ENCODE assay signal across 24 cellular contexts in the genomic region with DNA sequence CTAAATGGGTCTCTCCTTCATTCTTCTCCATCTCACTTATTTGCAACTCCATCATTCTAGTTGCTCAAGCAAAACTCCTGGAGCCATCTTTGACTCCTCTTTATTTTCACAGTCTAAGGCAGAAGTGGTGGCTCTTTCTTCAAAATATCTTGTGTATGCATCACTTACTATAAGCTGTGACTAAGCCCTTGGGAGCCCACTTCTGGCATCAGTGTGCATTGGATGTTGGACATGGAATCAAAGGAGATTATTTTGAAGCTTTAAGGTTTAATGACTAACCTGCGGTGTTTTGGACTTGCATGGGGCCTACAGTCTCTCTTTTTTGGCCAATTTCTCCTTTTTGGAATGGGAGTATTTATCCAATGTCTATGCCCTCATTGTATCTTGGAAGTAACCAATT.
A peak's percentile ranks its signal among the peaks of the same experiment; 100 is the strongest.
DNase-seq lines count a peak whose midpoint lies in the region; ATAC-seq and TF ChIP-seq lines count a peak whose summit lies in the region.
"Had no signal": no experiment of that assay in that cellular context is flagged by ENCODE, and none has a peak within 500 bp of the region (broad histone marks: within the 10 kb centered on the region; RNA-seq: fewer than 3 reads in every experiment).

No MANE protein-coding gene starts in this region.

- no peaks in the 10 kb centered on the region for H3K27me3 Mint-ChIP-seq in activated CD4-positive, alpha-beta T cell treated with anti-CD3 and anti-CD28 coated beads, Interleukin-2, amount 10 ng/mL, durations not matched to agents 7 days and 5 days
- H3K27me3 Mint-ChIP-seq: B cell, IgD-negative memory B cell had no signal

- H3K4me1 Mint-ChIP-seq in activated CD4-positive, alpha-beta T cell treated with anti-CD3 and anti-CD28 coated beads, Interleukin-2, amount 10 ng/mL, durations not matched to agents 7 days and 5 days: no peaks in the 10 kb centered on the region
- H3K4me1 Mint-ChIP-seq: B cell, IgD-negative memory B cell had no signal

- TF ChIP-seq CTCF in fibroblast of the aortic adventitia (IDR thresholded peaks at IDR 0.05; ENCODE audit: insufficient read depth, low read length): no peak

- ATAC-seq in GM21576 (IDR thresholded peaks at IDR 0.05; ENCODE audit: unreplicated experiment) (no peak), HG03354 (IDR thresholded peaks at IDR 0.05; ENCODE audit: poor library complexity, severe bottlenecking, unreplicated experiment) (no peak)
- ATAC-seq: CD8-positive, alpha-beta T cell had no signal

- no peak overlapping the region for H3K27ac Mint-ChIP-seq in activated CD4-positive, alpha-beta T cell treated with anti-CD3 and anti-CD28 coated beads, Interleukin-2, amount 10 ng/mL, durations not matched to agents 7 days and 5 days
- H3K27ac Mint-ChIP-seq: B cell; CD8-positive, alpha-beta T cell; IgD-negative memory B cell had no signal

- CTCF ChIA-PET in activated CD4-positive, alpha-beta T cell treated with anti-CD3 and anti-CD28 coated beads, Interleukin-2, amount 10 ng/mL, durations not matched to agents 7 days and 5 days (lab: Charles Lee): no interaction called here

- POLR2A ChIA-PET in activated CD4-positive, alpha-beta T cell treated with anti-CD3 and anti-CD28 coated beads, Interleukin-2, amount 10 ng/mL, durations not matched to agents 7 days and 5 days (lab: Charles Lee): no interaction called here

- DNase-seq in NCI-H226 (peak; percentile 16), amniotic stem cell (lab: John Stamatoyannopoulos, UW) (peak; percentile 3), fibroblast of the aortic adventitia (ENCODE audit: low read depth) (peak; percentile 41), middle frontal gyrus (ENCODE audit: extremely low spot score, low spot score) (no peak)
- no peak for DNase-seq in activated CD4-positive, alpha-beta T cell treated with anti-CD3 and anti-CD28 coated beads, Interleukin-2, amount 10 ng/mL, durations not matched to agents 7 days and 5 days
- DNase-seq: Caco-2; CD8-positive, alpha-beta T cell; DMS 273 treated with DMSO at 0.1 percent for 48 hours; DMS79 treated with DMSO at 0.1 percent for 48 hours; GM23248; H7; NCI-H1092 treated with DMSO at 0.1 percent for 48 hours; NCI-H1436; NCI-H187; NCI-H2081 treated with DMSO at 0.1 percent for 48 hours; NCI-H2171; NCI-H524 treated with DMSO at 0.1 percent for 48 hours; NCI-H774; Right ventricle myocardium superior had no signal

- H3K9me3 Mint-ChIP-seq in activated CD4-positive, alpha-beta T cell treated with anti-CD3 and anti-CD28 coated beads, Interleukin-2, amount 10 ng/mL, durations not matched to agents 7 days and 5 days: peaks cover 10% of the 10 kb centered on the region

- H3K36me3 Mint-ChIP-seq in activated CD4-positive, alpha-beta T cell treated with anti-CD3 and anti-CD28 coated beads, Interleukin-2, amount 10 ng/mL, durations not matched to agents 7 days and 5 days (ENCODE audit: low read depth): no peaks in the 10 kb centered on the region
- H3K36me3 Mint-ChIP-seq: CD8-positive, alpha-beta T cell; IgD-negative memory B cell had no signal

- no peak overlapping the region for H3K4me3 ChIP-seq in fibroblast of the aortic adventitia (ENCODE audit: low read depth, low read length)
- H3K4me3 ChIP-seq: GM23248, SJSA1 had no signal

- no peak overlapping the region for H3K4me3 Mint-ChIP-seq in activated CD4-positive, alpha-beta T cell treated with anti-CD3 and anti-CD28 coated beads, Interleukin-2, amount 10 ng/mL, durations not matched to agents 7 days and 5 days
- H3K4me3 Mint-ChIP-seq: B cell; CD8-positive, alpha-beta T cell; IgD-negative memory B cell had no signal

Comparison
In these comparisons a context has a peak if more than half of its experiments do, and no peak if none do; other contexts are left out.
1. DNase-seq: peak in NCI-H226 (single experiment), amniotic stem cell (single experiment) and fibroblast of the aortic adventitia (single experiment); none in activated CD4-positive, alpha-beta T cell treated with anti-CD3 and anti-CD28 coated beads, Interleukin-2, amount 10 ng/mL, durations not matched to agents 7 days and 5 days (single experiment) and middle frontal gyrus (single experiment).